In the genomic region with DNA sequence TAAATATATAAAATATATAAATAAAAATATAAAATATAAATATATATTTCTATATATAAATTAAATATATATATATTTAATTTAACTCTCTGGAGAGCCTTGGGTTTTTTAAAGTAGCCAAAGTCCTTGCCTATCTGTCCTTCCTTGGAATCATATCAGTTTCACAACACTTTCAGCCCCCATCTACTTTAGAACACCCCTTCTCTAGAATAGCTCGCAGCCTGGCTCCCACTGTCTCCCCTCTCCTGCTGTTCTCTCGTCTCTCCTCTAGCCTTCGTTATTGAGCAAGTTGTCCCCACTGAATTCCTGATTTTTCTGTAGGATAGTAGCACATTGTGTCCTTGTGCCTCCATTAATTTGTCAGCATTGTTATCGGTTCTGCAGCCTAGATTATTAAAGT, we compare ENCODE assay signal across 15 cellular contexts.
"Had no signal": no experiment of that assay in that cellular context is flagged by ENCODE, and none has a peak within 500 bp of the region (broad histone marks: within the 10 kb centered on the region; RNA-seq: fewer than 3 reads in every experiment).

No MANE protein-coding gene starts in this region.

- H3K4me3 ChIP-seq: cardiac muscle cell, heart right ventricle, thyroid gland had no signal

- ATAC-seq: heart right ventricle; left lobe of liver; stimulated activated memory B cell treated with anti-CD40 and anti-IgM and Interleukin-4, amounts not matched to agents 10 μg/mL and 1 μg/mL and 100 μg/mL, for 72 hours had no signal

- H3K27ac ChIP-seq: cardiac muscle cell, heart right ventricle, neutrophil, thyroid gland had no signal

- H3K36me3 ChIP-seq: cardiac muscle cell, heart right ventricle, neutrophil, thyroid gland had no signal

- H3K36me3 Mint-ChIP-seq: stimulated activated memory B cell treated with anti-CD40 and anti-IgM and Interleukin-4, amounts not matched to agents 10 μg/mL and 1 μg/mL and 100 μg/mL, for 72 hours had no signal

- H3K9me3 Mint-ChIP-seq: activated naive CD4-positive, alpha-beta T cell treated with anti-CD3 and anti-CD28 coated beads for 36 hours; activated T-helper 2 cell treated with anti-CD3 and anti-CD28 coated beads, Interferon-gamma antibody, Interleukin-2, Interleukin-4, amounts not matched to agents 10 μg/mL and 5 μg/mL and 100 μg/mL, durations not matched to agents 14 hours and 24 hours and 36 hours; endodermal cell; stimulated activated memory B cell treated with anti-CD40 and anti-IgM and Interleukin-4, amounts not matched to agents 10 μg/mL and 1 μg/mL and 100 μg/mL, for 72 hours had no signal

- H3K4me1 Mint-ChIP-seq: stimulated activated memory B cell treated with anti-CD40 and anti-IgM and Interleukin-4, amounts not matched to agents 10 μg/mL and 1 μg/mL and 100 μg/mL, for 72 hours had no signal

- H3K27ac Mint-ChIP-seq: activated naive CD4-positive, alpha-beta T cell treated with anti-CD3 and anti-CD28 coated beads for 36 hours; activated T-helper 2 cell treated with anti-CD3 and anti-CD28 coated beads, Interferon-gamma antibody, Interleukin-2, Interleukin-4, amounts not matched to agents 10 μg/mL and 5 μg/mL and 100 μg/mL, durations not matched to agents 14 hours and 24 hours and 36 hours; endodermal cell; stimulated activated memory B cell treated with anti-CD40 and anti-IgM and Interleukin-4, amounts not matched to agents 10 μg/mL and 1 μg/mL and 100 μg/mL, for 72 hours; T-helper 2 cell treated with Interferon-gamma antibody and Interleukin-4, amounts not matched to agents 5 μg/mL and 100 μg/mL, for 36 hours had no signal

- H3K27me3 Mint-ChIP-seq: stimulated activated memory B cell treated with anti-CD40 and anti-IgM and Interleukin-4, amounts not matched to agents 10 μg/mL and 1 μg/mL and 100 μg/mL, for 72 hours had no signal

- H3K4me1 ChIP-seq: heart right ventricle, thyroid gland had no signal

- H3K9me3 ChIP-seq: heart right ventricle, neutrophil, thyroid gland had no signal

- H3K4me3 Mint-ChIP-seq: activated naive CD4-positive, alpha-beta T cell treated with anti-CD3 and anti-CD28 coated beads for 36 hours; endodermal cell; stimulated activated memory B cell treated with anti-CD40 and anti-IgM and Interleukin-4, amounts not matched to agents 10 μg/mL and 1 μg/mL and 100 μg/mL, for 72 hours; T-helper 2 cell treated with Interferon-gamma antibody and Interleukin-4, amounts not matched to agents 5 μg/mL and 100 μg/mL, for 36 hours had no signal

- DNase-seq: activated CD4-positive, alpha-beta T cell treated with anti-CD3 and anti-CD28 coated beads, Interleukin-2, amount 50 U/mL, for 1 hour; activated CD4-positive, CD25-positive, alpha-beta regulatory T cell; activated naive CD4-positive, alpha-beta T cell treated with anti-CD3 and anti-CD28 coated beads for 36 hours; endodermal cell; heart right ventricle; posterior cingulate gyrus; retina; stimulated activated CD4-positive, alpha-beta T cell treated with anti-CD3 and anti-CD28 coated beads, Interleukin-2, amount 100 ng/mL, for 48 hours; thyroid gland had no signal
